Comparison of ENCODE assay signal across 18 cellular contexts in the genomic region with DNA sequence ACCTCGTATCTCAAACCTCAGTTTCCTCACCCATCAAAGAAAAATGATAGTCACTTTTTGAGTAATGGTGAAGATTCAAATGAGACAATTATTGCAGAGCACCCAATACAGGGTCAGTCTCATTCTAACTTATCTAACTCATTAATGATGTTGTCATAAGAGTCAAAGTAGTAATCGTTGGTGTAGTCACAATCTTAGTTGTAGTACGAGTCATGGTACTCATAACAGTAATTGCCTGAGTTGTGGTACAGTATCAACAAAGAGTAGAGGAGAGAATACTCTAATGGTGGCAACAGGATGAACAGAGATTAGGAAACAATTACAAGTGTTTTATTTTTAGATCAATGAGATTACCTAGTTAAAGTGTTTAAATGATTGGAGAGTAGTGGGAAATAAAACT.
DNase-seq lines count a peak whose midpoint lies in the region; ATAC-seq and TF ChIP-seq lines count a peak whose summit lies in the region.
"Had no signal": no experiment of that assay in that cellular context is flagged by ENCODE, and none has a peak within 500 bp of the region (broad histone marks: within the 10 kb centered on the region; RNA-seq: fewer than 3 reads in every experiment).

No MANE protein-coding gene starts in this region.

- no peak overlapping the region for H3K4me3 ChIP-seq in body of pancreas
- no peak overlapping the region for H3K4me3 ChIP-seq in esophagus muscularis mucosa
- H3K4me3 ChIP-seq in gastrocnemius medialis: no peak overlapping the region
- H3K4me3 ChIP-seq: mucosa of descending colon, PC-9 had no signal

- no peak overlapping the region for H3K27ac Mint-ChIP-seq in activated T-helper 17 cell treated with anti-CD3 and anti-CD28 coated beads, Interleukin-2, amount 50 U/mL, for 72 hours
- H3K27ac Mint-ChIP-seq: activated CD4-positive, alpha-beta memory T cell treated with anti-CD3 and anti-CD28 coated beads, Interleukin-2, amount 10 ng/mL, durations not matched to agents 7 days and 5 days; activated naive CD4-positive, alpha-beta T cell treated with anti-CD3 and anti-CD28 coated beads for 36 hours; CD8-positive, alpha-beta T cell; T-helper 1 cell treated with Interleukin-12 subunit alpha and Interleukin-12 subunit beta and Interleukin-4 antibody, amounts not matched to agents 30 μg/mL and 1 μg/mL, for 36 hours had no signal

- TF ChIP-seq EP300 in esophagus muscularis mucosa (IDR thresholded peaks at IDR 0.05): no peak

- in situ Hi-C loops in gastrocnemius medialis (cut with MboI; ENCODE audit: low sequenced_read_pairs in 4 of 4): no loop called here

- H3K9me3 ChIP-seq in body of pancreas: no peaks in the 10 kb centered on the region
- H3K9me3 ChIP-seq in esophagus muscularis mucosa: peaks cover 0 to 7% (median 3%) of the 10 kb centered on the region in 4 donors
- H3K9me3 ChIP-seq in gastrocnemius medialis: no peaks in the 10 kb centered on the region

- ATAC-seq in GM18909 (IDR thresholded peaks at IDR 0.05; ENCODE audit: poor library complexity, unreplicated experiment): peak; percentile 62
- peak; percentile 71 for ATAC-seq in GM21717 (IDR thresholded peaks at IDR 0.05; ENCODE audit: unreplicated experiment)
- peak; percentile 48 for ATAC-seq in HG03095 (IDR thresholded peaks at IDR 0.05; ENCODE audit: unreplicated experiment)
- peak; percentile 48 for ATAC-seq in activated T-helper 17 cell treated with anti-CD3 and anti-CD28 coated beads, Interleukin-2, amount 50 U/mL, for 72 hours (replicated peaks)
- ATAC-seq in body of pancreas: no peak
- no peak for ATAC-seq in gastrocnemius medialis
- ATAC-seq: CD8-positive, alpha-beta T cell had no signal

- no peaks in the 10 kb centered on the region for H3K27me3 ChIP-seq in body of pancreas
- no peaks in the 10 kb centered on the region for H3K27me3 ChIP-seq in esophagus muscularis mucosa
- H3K27me3 ChIP-seq in gastrocnemius medialis: no peaks in the 10 kb centered on the region

- TF ChIP-seq POLR2A in body of pancreas (IDR thresholded peaks at IDR 0.05) (no peak), esophagus muscularis mucosa (IDR thresholded peaks at IDR 0.05; ENCODE audit: low read depth) (no peak), gastrocnemius medialis (IDR thresholded peaks at IDR 0.05) (no peak)

- no peaks in the 10 kb centered on the region for H3K27me3 Mint-ChIP-seq in activated T-helper 17 cell treated with anti-CD3 and anti-CD28 coated beads, Interleukin-2, amount 50 U/mL, for 72 hours
- H3K27me3 Mint-ChIP-seq: activated CD4-positive, alpha-beta memory T cell treated with anti-CD3 and anti-CD28 coated beads, Interleukin-2, amount 10 ng/mL, durations not matched to agents 7 days and 5 days; central memory CD8-positive, alpha-beta T cell had no signal

- TF ChIP-seq CTCF in body of pancreas (IDR thresholded peaks at IDR 0.05): no peak
- no peak for TF ChIP-seq CTCF in esophagus muscularis mucosa (IDR thresholded peaks at IDR 0.05)
- TF ChIP-seq CTCF in gastrocnemius medialis (IDR thresholded peaks at IDR 0.05 in 4 of 5, conservative IDR thresholded peaks at IDR 0.05 in 1 of 5): no peak

- WGBS in body of pancreas, 2 donors: 76 to 79% methylated on average over 3 of the region's 3 CpGs
- 89% methylated on average over 3 of the region's 3 CpGs for WGBS in esophagus muscularis mucosa

- peaks cover 5% of the 10 kb centered on the region for H3K4me1 ChIP-seq in body of pancreas
- H3K4me1 ChIP-seq in esophagus muscularis mucosa: no peaks in the 10 kb centered on the region
- no peaks in the 10 kb centered on the region for H3K4me1 ChIP-seq in gastrocnemius medialis

- intact Hi-C loops in body of pancreas (cut with DNase I) (no loop called here), esophagus muscularis mucosa (cut with DNase I) (no loop called here), gastrocnemius medialis (cut with DNase I; ENCODE audit: low total_unique reads) (no loop called here)

- DNase-seq in activated CD4-positive, CD25-positive, alpha-beta regulatory T cell treated with anti-CD3 and anti-CD28 coated beads, Interleukin-2, amount 50 U/mL, for 72 hours: no peak
- no peak for DNase-seq in body of pancreas
- no peak for DNase-seq in esophagus muscularis mucosa (ENCODE audit: extremely low spot score)
- DNase-seq in gastrocnemius medialis: no peak
- DNase-seq: activated CD4-positive, alpha-beta memory T cell treated with anti-CD3 and anti-CD28 coated beads, Interleukin-2, amount 10 ng/mL, durations not matched to agents 7 days and 5 days; activated naive CD4-positive, alpha-beta T cell treated with anti-CD3 and anti-CD28 coated beads for 36 hours; CD8-positive, alpha-beta T cell; H7; KG1; mucosa of descending colon; NCI-H1930; PC-9 had no signal

- no peak overlapping the region for H3K4me3 Mint-ChIP-seq in activated T-helper 17 cell treated with anti-CD3 and anti-CD28 coated beads, Interleukin-2, amount 50 U/mL, for 72 hours
- H3K4me3 Mint-ChIP-seq: activated CD4-positive, alpha-beta memory T cell treated with anti-CD3 and anti-CD28 coated beads, Interleukin-2, amount 10 ng/mL, durations not matched to agents 7 days and 5 days; activated naive CD4-positive, alpha-beta T cell treated with anti-CD3 and anti-CD28 coated beads for 36 hours; CD8-positive, alpha-beta T cell; central memory CD8-positive, alpha-beta T cell; T-helper 1 cell treated with Interleukin-12 subunit alpha and Interleukin-12 subunit beta and Interleukin-4 antibody, amounts not matched to agents 30 μg/mL and 1 μg/mL, for 36 hours had no signal

- H3K27ac ChIP-seq in body of pancreas: no peak overlapping the region
- no peak overlapping the region for H3K27ac ChIP-seq in esophagus muscularis mucosa (replicated peaks in 1 of 4)
- H3K27ac ChIP-seq in gastrocnemius medialis: no peak overlapping the region
- H3K27ac ChIP-seq: PC-9 had no signal

- H3K36me3 Mint-ChIP-seq in activated T-helper 17 cell treated with anti-CD3 and anti-CD28 coated beads, Interleukin-2, amount 50 U/mL, for 72 hours (ENCODE audit: low read depth): no peaks in the 10 kb centered on the region
- H3K36me3 Mint-ChIP-seq: CD8-positive, alpha-beta T cell had no signal

- H3K4me1 Mint-ChIP-seq in activated T-helper 17 cell treated with anti-CD3 and anti-CD28 coated beads, Interleukin-2, amount 50 U/mL, for 72 hours: no peaks in the 10 kb centered on the region
- H3K4me1 Mint-ChIP-seq: activated CD4-positive, alpha-beta memory T cell treated with anti-CD3 and anti-CD28 coated beads, Interleukin-2, amount 10 ng/mL, durations not matched to agents 7 days and 5 days; central memory CD8-positive, alpha-beta T cell had no signal

- peaks cover 9% of the 10 kb centered on the region for H3K9me3 Mint-ChIP-seq in activated T-helper 17 cell treated with anti-CD3 and anti-CD28 coated beads, Interleukin-2, amount 50 U/mL, for 72 hours
- H3K9me3 Mint-ChIP-seq: activated CD4-positive, alpha-beta memory T cell treated with anti-CD3 and anti-CD28 coated beads, Interleukin-2, amount 10 ng/mL, durations not matched to agents 7 days and 5 days; T-helper 1 cell treated with Interleukin-12 subunit alpha and Interleukin-12 subunit beta and Interleukin-4 antibody, amounts not matched to agents 30 μg/mL and 1 μg/mL, for 36 hours had no signal

- H3K36me3 ChIP-seq in body of pancreas (replicated peaks in 1 of 2; ENCODE audit: insufficient read depth in 1 of 2, low read depth in 2 of 2): no peaks in the 10 kb centered on the region
- H3K36me3 ChIP-seq in esophagus muscularis mucosa: no peaks in the 10 kb centered on the region
- no peaks in the 10 kb centered on the region for H3K36me3 ChIP-seq in gastrocnemius medialis

Comparison
In these comparisons a context has a peak if more than half of its experiments do, and no peak if none do; other contexts are left out.
1. ATAC-seq: peak in GM18909 (single experiment), GM21717 (single experiment), HG03095 (single experiment) and activated T-helper 17 cell treated with anti-CD3 and anti-CD28 coated beads, Interleukin-2, amount 50 U/mL, for 72 hours (single experiment); none in body of pancreas (single experiment) and gastrocnemius medialis (0 of 2).